Comparison of ENCODE assay signal across 1 cellular context in genomic region chr15:48939686-48940085, GRCh38.
TF ChIP-seq lines count a peak whose summit lies in the region.

No MANE protein-coding gene starts in this region.

TF ChIP-seq in SK-N-SH treated with all-trans-retinoic acid at 6 μM for 48 hours, 23 proteins besides CTCF, POLR2A, EP300 and RAD21 (continued from another document):
- TF ChIP-seq ZNF565 (CRISPR knock-in tag; conservative IDR thresholded peaks at IDR 0.05; ENCODE audit: low read depth), result no peak
